In genomic region chr6:41511443-41512060, GRCh38 we compare ENCODE assay signal across 22 cellular contexts. TPM values are rescaled to one million over a fixed set of nuclear protein-coding genes. Genes with fewer than 3 reads are reported as not detected.
DNase-seq lines count a peak whose midpoint lies in the region; ATAC-seq, FAIRE-seq and TF ChIP-seq lines count a peak whose summit lies in the region.
"Had no signal": no experiment of that assay in that cellular context is flagged by ENCODE, and none has a peak within 500 bp of the region (broad histone marks: within the 10 kb centered on the region; RNA-seq: fewer than 3 reads in every experiment).

No MANE protein-coding gene starts in this region.

- H3K4me3 ChIP-seq in right atrium auricular region: no peak overlapping the region
- H3K4me3 ChIP-seq in BLaER1: no peak overlapping the region
- no peak overlapping the region for H3K4me3 ChIP-seq in kidney (ENCODE audit: low read length in 2 of 2)
- H3K4me3 ChIP-seq: A549 had no signal

- H3K27me3 ChIP-seq in right atrium auricular region: no peaks in the 10 kb centered on the region
- H3K27me3 ChIP-seq in BLaER1: no peaks in the 10 kb centered on the region
- H3K27me3 ChIP-seq: BE2C had no signal

- no peaks in the 10 kb centered on the region for H3K36me3 ChIP-seq in right atrium auricular region
- H3K36me3 ChIP-seq in BLaER1: no peaks in the 10 kb centered on the region
- H3K36me3 ChIP-seq in kidney (ENCODE audit: control insufficient read depth in 1 of 2, insufficient read depth in 2 of 2, low read length in 2 of 2): no peaks in the 10 kb centered on the region
- H3K36me3 ChIP-seq: BE2C had no signal

- H3K9me3 ChIP-seq in right atrium auricular region: no peaks in the 10 kb centered on the region
- H3K9me3 ChIP-seq in BLaER1: no peaks in the 10 kb centered on the region
- H3K9me3 ChIP-seq in kidney (ENCODE audit: control insufficient read depth in 1 of 2, low read length in 2 of 2): no peaks in the 10 kb centered on the region
- H3K9me3 ChIP-seq: A549, BE2C, Caco-2 had no signal

- TF ChIP-seq CTCF in right atrium auricular region (IDR thresholded peaks at IDR 0.05) (no peak), kidney (IDR thresholded peaks at IDR 0.05; ENCODE audit: borderline replicate concordance, extremely low read depth, insufficient read depth) (no peak)

- H3K4me2 ChIP-seq in BLaER1: peak overlapping the region; percentile 49
- H3K4me2 ChIP-seq: A549 had no signal

- H3K9ac ChIP-seq in BLaER1: no peak overlapping the region
- H3K9ac ChIP-seq in kidney (ENCODE audit: low read length in 2 of 2): no peak overlapping the region

- no peak for FAIRE-seq in kidney (lab: Jason Lieb, UNC)
- FAIRE-seq: A549, G401.6, GM12892, H54 had no signal

- no peak overlapping the region for H3K27ac ChIP-seq in right atrium auricular region
- H3K27ac ChIP-seq in BLaER1: no peak overlapping the region
- no peak overlapping the region for H3K27ac ChIP-seq in kidney (ENCODE audit: low read depth in 2 of 2, low read length in 2 of 2)
- H3K27ac ChIP-seq: A549, C4-2B had no signal

- H4K20me1 ChIP-seq in BLaER1: no peaks in the 10 kb centered on the region

- H3K4me1 ChIP-seq in right atrium auricular region: no peaks in the 10 kb centered on the region
- H3K4me1 ChIP-seq in BLaER1: peaks cover 22% of the 10 kb centered on the region
- no peaks in the 10 kb centered on the region for H3K4me1 ChIP-seq in kidney (ENCODE audit: control insufficient read depth in 1 of 2, insufficient read depth in 1 of 2, low read depth in 1 of 2, low read length in 2 of 2)
- H3K4me1 ChIP-seq: A549, BE2C had no signal

- intact Hi-C loops in Right ventricle myocardium inferior (cut with DNase I) (no loop called here), kidney (cut with DNase I) (no loop called here)

- DNase-seq in Right ventricle myocardium inferior (ENCODE audit: missing footprints) (no peak), right atrium auricular region (ENCODE audit: low spot score) (no peak), kidney (peak; percentile 8), hypothalamus (lab: John Stamatoyannopoulos, UW) (no peak)
- DNase-seq in stimulated activated CD4-positive, alpha-beta T cell treated with anti-CD3 and anti-CD28 coated beads, Interleukin-12 subunit alpha, Interleukin-12 subunit beta, amount 100 ng/mL, for 4 hours: no peak
- DNase-seq: 8988T; ACHN; AML-193; BE2C; Caco-2; CD4-positive, CD25-positive, alpha-beta regulatory T cell; CD8-positive, alpha-beta T cell; DMS153; DND-41; GOT3; HCEC 1CT had no signal

- ATAC-seq in Right ventricle myocardium inferior: peak; percentile 13
- ATAC-seq: A549; CD8-positive, alpha-beta T cell had no signal

RNA-seq across cellular contexts. Expression of gene FOXP4, which starts 34.6 kb away (rescaled TPM):
- 13.9 TPM for total RNA-seq in Right ventricle myocardium inferior
- total RNA-seq in right atrium auricular region: 10 to 100 TPM in 1 of 2 donors, 1 to 10 TPM in 1; 9.3 to 20.2 TPM
- 33.2 TPM for total RNA-seq in kidney
- polyA plus RNA-seq in kidney (ENCODE audit: insufficient read depth, low read depth, low replicate concordance): 14.0 TPM
